In genomic region chr9:106616946-106617345, GRCh38 we compare ENCODE assay signal across 32 cellular contexts.
"Had no signal": no experiment of that assay in that cellular context is flagged by ENCODE, and none has a peak within 500 bp of the region (broad histone marks: within the 10 kb centered on the region; RNA-seq: fewer than 3 reads in every experiment).

No MANE protein-coding gene starts in this region.

- DNase-seq: activated CD4-positive, alpha-beta memory T cell treated with anti-CD3 and anti-CD28 coated beads for 36 hours; activated CD4-positive, alpha-beta T cell treated with anti-CD3 and anti-CD28 coated beads for 36 hours; activated CD4-positive, alpha-beta T cell treated with anti-CD3 and anti-CD28 coated beads, Interleukin-2, amount 10 ng/mL, durations not matched to agents 24 days and 14 days; activated CD4-positive, CD25-positive, alpha-beta regulatory T cell; activated CD4-positive, CD25-positive, alpha-beta regulatory T cell treated with anti-CD3 and anti-CD28 coated beads, Interleukin-2, amount 50 U/mL, for 72 hours; activated CD8-positive, alpha-beta memory T cell treated with anti-CD3 and anti-CD28 coated beads, Interleukin-2, amount 10 ng/mL, durations not matched to agents 7 days and 5 days; activated CD8-positive, alpha-beta memory T cell treated with anti-CD3 and anti-CD28 coated beads, Interleukin-2, amount 50 U/mL, for 4 hours; activated CD8-positive, alpha-beta T cell treated with anti-CD3 and anti-CD28 coated beads, Interleukin-2, amount 10 ng/mL, durations not matched to agents 7 days and 5 days; activated effector memory CD4-positive, alpha-beta T cell treated with anti-CD3 and anti-CD28 coated beads, Interleukin-2, amount 50 U/mL, for 16 hours; activated naive CD4-positive, alpha-beta T cell treated with anti-CD3 and anti-CD28 coated beads for 36 hours; activated naive CD8-positive, alpha-beta T cell treated with anti-CD3 and anti-CD28 coated beads for 36 hours; activated naive CD8-positive, alpha-beta T cell treated with anti-CD3 and anti-CD28 coated beads, Interleukin-2, amount 50 U/mL, for 24 hours; activated T-cell treated with anti-CD3 and anti-CD28 coated beads, Interleukin-2, amount 50 U/mL, for 1 hour; activated T-cell treated with anti-CD3 and anti-CD28 coated beads, Interleukin-2, amount 50 U/mL, for 48 hours; adrenal gland; aorta; cortex of kidney; dermis blood vessel endothelial cell; effector CD4-positive, alpha-beta T cell; effector memory CD8-positive, alpha-beta T cell; foreskin fibroblast; glutamatergic neuron; T-helper 2 cell had no signal

- H3K4me1 ChIP-seq: adrenal gland had no signal

- ATAC-seq: activated CD4-positive, alpha-beta T cell treated with anti-CD3 and anti-CD28 coated beads for 36 hours; activated CD8-positive, alpha-beta memory T cell treated with anti-CD3 and anti-CD28 coated beads, Interleukin-2, amount 10 ng/mL, durations not matched to agents 7 days and 5 days; activated CD8-positive, alpha-beta T cell treated with anti-CD3 and anti-CD28 coated beads, Interleukin-2, amount 10 ng/mL, durations not matched to agents 7 days and 5 days; activated naive CD8-positive, alpha-beta T cell treated with anti-CD3 and anti-CD28 coated beads, Interleukin-2, amount 50 U/mL, for 24 hours; effector memory CD8-positive, alpha-beta T cell; esophagus mucosa had no signal

- H3K9me3 ChIP-seq: adrenal gland had no signal

- H3K36me3 Mint-ChIP-seq: activated CD4-positive, alpha-beta memory T cell treated with anti-CD3 and anti-CD28 coated beads for 36 hours; activated CD8-positive, alpha-beta memory T cell treated with anti-CD3 and anti-CD28 coated beads, Interleukin-2, amount 10 ng/mL, durations not matched to agents 7 days and 5 days; activated naive CD4-positive, alpha-beta T cell treated with anti-CD3 and anti-CD28 coated beads, Interleukin-2, amount 50 U/mL, for 24 hours; activated naive CD8-positive, alpha-beta T cell treated with anti-CD3 and anti-CD28 coated beads for 36 hours; brain had no signal

- H3K27me3 Mint-ChIP-seq: activated CD4-positive, alpha-beta memory T cell treated with anti-CD3 and anti-CD28 coated beads for 36 hours; activated CD4-positive, alpha-beta T cell treated with anti-CD3 and anti-CD28 coated beads for 36 hours; activated CD4-positive, alpha-beta T cell treated with anti-CD3 and anti-CD28 coated beads, Interleukin-2, amount 10 ng/mL, durations not matched to agents 24 days and 14 days; activated CD8-positive, alpha-beta memory T cell treated with anti-CD3 and anti-CD28 coated beads, Interleukin-2, amount 10 ng/mL, durations not matched to agents 7 days and 5 days; activated naive CD4-positive, alpha-beta T cell treated with anti-CD3 and anti-CD28 coated beads, Interleukin-2, amount 50 U/mL, for 24 hours; activated naive CD8-positive, alpha-beta T cell treated with anti-CD3 and anti-CD28 coated beads for 36 hours; activated naive CD8-positive, alpha-beta T cell treated with anti-CD3 and anti-CD28 coated beads, Interleukin-2, amount 50 U/mL, for 24 hours; effector memory CD8-positive, alpha-beta T cell had no signal

- H3K9me3 Mint-ChIP-seq: activated CD4-positive, alpha-beta T cell treated with anti-CD3 and anti-CD28 coated beads, Interleukin-2, amount 10 ng/mL, durations not matched to agents 24 days and 14 days; activated naive CD8-positive, alpha-beta T cell treated with anti-CD3 and anti-CD28 coated beads, Interleukin-2, amount 50 U/mL, for 24 hours; activated T-helper 1 cell treated with anti-CD3 and anti-CD28 coated beads, Interleukin-12 subunit alpha, Interleukin-12 subunit beta, Interleukin-2, Interleukin-4 antibody, amounts not matched to agents 30 ng/mL and 10 ng/mL and 1 ng/mL, durations not matched to agents 14 hours and 24 hours and 36 hours; activated T-helper 2 cell treated with anti-CD3 and anti-CD28 coated beads, Interferon-gamma antibody, Interleukin-2, Interleukin-4, amounts not matched to agents 10 μg/mL and 5 μg/mL and 100 μg/mL, durations not matched to agents 14 hours and 24 hours and 36 hours had no signal

- H3K27ac ChIP-seq: adrenal gland had no signal

- H3K36me3 ChIP-seq: adrenal gland had no signal

- H3K27me3 ChIP-seq: adrenal gland had no signal

- H3K4me3 ChIP-seq: adrenal gland had no signal

- H3K27ac Mint-ChIP-seq: activated CD4-positive, alpha-beta memory T cell treated with anti-CD3 and anti-CD28 coated beads for 36 hours; activated CD4-positive, alpha-beta T cell treated with anti-CD3 and anti-CD28 coated beads for 36 hours; activated CD4-positive, alpha-beta T cell treated with anti-CD3 and anti-CD28 coated beads, Interleukin-2, amount 10 ng/mL, durations not matched to agents 24 days and 14 days; activated CD8-positive, alpha-beta memory T cell treated with anti-CD3 and anti-CD28 coated beads, Interleukin-2, amount 10 ng/mL, durations not matched to agents 7 days and 5 days; activated CD8-positive, alpha-beta T cell treated with anti-CD3 and anti-CD28 coated beads, Interleukin-2, amount 10 ng/mL, durations not matched to agents 7 days and 5 days; activated naive CD4-positive, alpha-beta T cell treated with anti-CD3 and anti-CD28 coated beads for 36 hours; activated naive CD4-positive, alpha-beta T cell treated with anti-CD3 and anti-CD28 coated beads, Interleukin-2, amount 50 U/mL, for 24 hours; activated naive CD8-positive, alpha-beta T cell treated with anti-CD3 and anti-CD28 coated beads for 36 hours; activated naive CD8-positive, alpha-beta T cell treated with anti-CD3 and anti-CD28 coated beads, Interleukin-2, amount 50 U/mL, for 24 hours; activated T-helper 1 cell treated with anti-CD3 and anti-CD28 coated beads, Interleukin-12 subunit alpha, Interleukin-12 subunit beta, Interleukin-2, Interleukin-4 antibody, amounts not matched to agents 30 ng/mL and 10 ng/mL and 1 ng/mL, durations not matched to agents 14 hours and 24 hours and 36 hours; activated T-helper 2 cell treated with anti-CD3 and anti-CD28 coated beads, Interferon-gamma antibody, Interleukin-2, Interleukin-4, amounts not matched to agents 10 μg/mL and 5 μg/mL and 100 μg/mL, durations not matched to agents 14 hours and 24 hours and 36 hours; effector memory CD8-positive, alpha-beta T cell had no signal

- H3K4me1 Mint-ChIP-seq: activated CD4-positive, alpha-beta T cell treated with anti-CD3 and anti-CD28 coated beads for 36 hours; activated CD4-positive, alpha-beta T cell treated with anti-CD3 and anti-CD28 coated beads, Interleukin-2, amount 10 ng/mL, durations not matched to agents 24 days and 14 days; activated CD8-positive, alpha-beta memory T cell treated with anti-CD3 and anti-CD28 coated beads, Interleukin-2, amount 10 ng/mL, durations not matched to agents 7 days and 5 days; activated naive CD4-positive, alpha-beta T cell treated with anti-CD3 and anti-CD28 coated beads, Interleukin-2, amount 50 U/mL, for 24 hours; activated naive CD8-positive, alpha-beta T cell treated with anti-CD3 and anti-CD28 coated beads for 36 hours; activated naive CD8-positive, alpha-beta T cell treated with anti-CD3 and anti-CD28 coated beads, Interleukin-2, amount 50 U/mL, for 24 hours had no signal

- FAIRE-seq: colon, endometrium, endothelial cell of umbilical vein, frontal cortex had no signal

- H3K4me3 Mint-ChIP-seq: activated CD4-positive, alpha-beta memory T cell treated with anti-CD3 and anti-CD28 coated beads for 36 hours; activated CD4-positive, alpha-beta T cell treated with anti-CD3 and anti-CD28 coated beads for 36 hours; activated CD4-positive, alpha-beta T cell treated with anti-CD3 and anti-CD28 coated beads, Interleukin-2, amount 10 ng/mL, durations not matched to agents 24 days and 14 days; activated CD8-positive, alpha-beta memory T cell treated with anti-CD3 and anti-CD28 coated beads, Interleukin-2, amount 10 ng/mL, durations not matched to agents 7 days and 5 days; activated CD8-positive, alpha-beta T cell treated with anti-CD3 and anti-CD28 coated beads, Interleukin-2, amount 10 ng/mL, durations not matched to agents 7 days and 5 days; activated naive CD4-positive, alpha-beta T cell treated with anti-CD3 and anti-CD28 coated beads for 36 hours; activated naive CD4-positive, alpha-beta T cell treated with anti-CD3 and anti-CD28 coated beads, Interleukin-2, amount 50 U/mL, for 24 hours; activated naive CD8-positive, alpha-beta T cell treated with anti-CD3 and anti-CD28 coated beads for 36 hours; activated naive CD8-positive, alpha-beta T cell treated with anti-CD3 and anti-CD28 coated beads, Interleukin-2, amount 50 U/mL, for 24 hours; activated T-helper 1 cell treated with anti-CD3 and anti-CD28 coated beads, Interleukin-12 subunit alpha, Interleukin-12 subunit beta, Interleukin-2, Interleukin-4 antibody, amounts not matched to agents 30 ng/mL and 10 ng/mL and 1 ng/mL, durations not matched to agents 14 hours and 24 hours and 36 hours; effector memory CD8-positive, alpha-beta T cell had no signal
